ENCODE assay signal across 8 cellular contexts in the genomic region with DNA sequence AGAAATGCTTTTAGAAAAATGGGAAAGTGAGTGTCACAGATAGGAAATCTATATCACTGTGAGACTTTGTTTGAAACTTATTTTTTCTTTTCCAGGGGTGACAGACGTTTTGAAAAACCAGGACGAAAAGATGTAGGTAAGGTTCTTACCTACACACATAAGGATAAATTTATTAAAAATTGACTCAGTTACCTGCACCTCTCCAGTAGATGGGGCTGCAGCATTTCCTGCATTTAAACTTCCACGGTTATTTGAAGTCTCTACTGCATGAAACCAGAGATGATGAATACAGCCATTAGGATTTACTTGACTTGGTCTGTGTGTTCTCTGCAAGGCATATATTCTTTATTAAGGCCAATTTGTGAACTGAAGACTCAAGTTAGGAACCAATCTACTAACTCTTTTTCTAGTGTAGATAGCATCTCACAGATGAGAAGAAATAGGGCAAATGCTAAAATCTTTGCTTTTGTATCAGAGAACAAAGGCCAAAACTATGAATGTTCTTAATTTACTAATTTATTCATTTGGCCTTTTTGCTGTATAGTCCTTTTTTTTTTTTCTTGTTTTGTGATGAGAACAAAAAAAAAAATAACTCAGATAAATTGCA. TPM values are rescaled to one million over a fixed set of nuclear protein-coding genes. Genes with fewer than 3 reads are reported as not detected.
A peak's percentile ranks its signal among the peaks of the same experiment; 100 is the strongest.
DNase-seq lines count a peak whose midpoint lies in the region; ATAC-seq, FAIRE-seq and TF ChIP-seq lines count a peak whose summit lies in the region.

No MANE protein-coding gene starts in this region.

- H3K36me3 ChIP-seq in keratinocyte (ENCODE audit: control insufficient read depth in 2 of 2, extremely low read depth in 1 of 2, insufficient read depth in 2 of 2, low read length in 2 of 2), result peaks cover 7 to 10% of the 10 kb centered on the region in 2 experiments

- POLR2A ChIA-PET in AG04450 (lab: Yijun Ruan, JAX), result no interaction called here

- H3K27me3 ChIP-seq in AG04450 (ENCODE audit: control insufficient read depth, insufficient read depth, low read length), result no peaks in the 10 kb centered on the region
- no peaks in the 10 kb centered on the region for H3K27me3 ChIP-seq in keratinocyte (ENCODE audit: control insufficient read depth, extremely low read depth, insufficient read depth, low read length)

- no peak for ATAC-seq in HG03442 (IDR thresholded peaks at IDR 0.05; ENCODE audit: unreplicated experiment)

- H3K4me1 Mint-ChIP-seq in activated naive CD8-positive, alpha-beta T cell treated with anti-CD3 and anti-CD28 coated beads for 36 hours, result peaks cover 20% of the 10 kb centered on the region
- no peaks in the 10 kb centered on the region for H3K4me1 Mint-ChIP-seq in type B pancreatic cell (ENCODE audit: unreplicated experiment)

- no peak overlapping the region for H3K4me2 ChIP-seq in keratinocyte (ENCODE audit: control insufficient read depth, extremely low read depth, insufficient read depth, low read depth, low read length)

- H4K20me1 ChIP-seq in keratinocyte (ENCODE audit: control insufficient read depth, extremely low read depth, insufficient read depth, low read length), result no peaks in the 10 kb centered on the region

- H3K9me1 ChIP-seq in keratinocyte (ENCODE audit: control insufficient read depth, extremely low read depth, insufficient read depth, low read length), result no peaks in the 10 kb centered on the region

- H3K36me3 Mint-ChIP-seq in activated naive CD8-positive, alpha-beta T cell treated with anti-CD3 and anti-CD28 coated beads for 36 hours, result peaks cover 8% of the 10 kb centered on the region
- peaks cover 10% of the 10 kb centered on the region for H3K36me3 Mint-ChIP-seq in type B pancreatic cell

- TF ChIP-seq CTCF in AG04450 (IDR thresholded peaks at IDR 0.05; ENCODE audit: low read depth, low read length), result peak; percentile 62
- TF ChIP-seq CTCF in GM12865 (IDR thresholded peaks at IDR 0.05; ENCODE audit: insufficient read depth, low read depth, low read length, missing control alignments), result peak; percentile 52
- TF ChIP-seq CTCF in keratinocyte (optimal IDR thresholded peaks at IDR 0.05 in 1 of 3, IDR thresholded peaks at IDR 0.05 in 1 of 3, conservative IDR thresholded peaks at IDR 0.05 in 1 of 3; ENCODE audit: extremely low read depth in 1 of 3, insufficient read depth in 2 of 3, low read length in 3 of 3), result peak; percentile 15 to 61 (median 46)
- TF ChIP-seq CTCF in type B pancreatic cell (conservative IDR thresholded peaks at IDR 0.05), result peak; percentile 71

- no peaks in the 10 kb centered on the region for H3K27me3 Mint-ChIP-seq in activated naive CD8-positive, alpha-beta T cell treated with anti-CD3 and anti-CD28 coated beads for 36 hours
- no peaks in the 10 kb centered on the region for H3K27me3 Mint-ChIP-seq in type B pancreatic cell

- H3K9ac ChIP-seq in keratinocyte (ENCODE audit: control insufficient read depth, extremely low read depth, insufficient read depth, low read length), result no peak overlapping the region

- no peak overlapping the region for H3K27ac Mint-ChIP-seq in activated naive CD8-positive, alpha-beta T cell treated with anti-CD3 and anti-CD28 coated beads for 36 hours
- no peak overlapping the region for H3K27ac Mint-ChIP-seq in type B pancreatic cell

- no peaks in the 10 kb centered on the region for H3K4me1 ChIP-seq in keratinocyte (ENCODE audit: control insufficient read depth, extremely low read depth, insufficient read depth, low read length)

- no peak overlapping the region for H2AFZ ChIP-seq in keratinocyte (ENCODE audit: control insufficient read depth, low read length)

- CTCF ChIA-PET in AG04450 (lab: Charles Lee), result interaction anchor here (0.7 to 1.1 kb wide), 4 partner anchors 20 to 218 kb away, joined by 3 to 4 read pairs (median 3); no protein-coding TSS in a partner anchor

- no peak for DNase-seq in AG04450 (ENCODE audit: low read depth, low spot score)
- DNase-seq in GM12865 (ENCODE audit: low read depth), result peak; percentile 53
- DNase-seq in NCI-H2227 treated with DMSO at 0.1 percent for 48 hours (lab: John Stamatoyannopoulos, UW), result peak; percentile 67
- DNase-seq in activated naive CD8-positive, alpha-beta T cell treated with anti-CD3 and anti-CD28 coated beads for 36 hours, result peak; percentile 27
- DNase-seq in keratinocyte (ENCODE audit: low read depth, low spot score), result no peak
- no peak for DNase-seq in type B pancreatic cell (ENCODE audit: extremely low spot score, unreplicated experiment)
- no peak for DNase-seq in activated CD4-positive, CD25-positive, alpha-beta regulatory T cell (lab: John Stamatoyannopoulos, UW)

- no peak for FAIRE-seq in keratinocyte (lab: Jason Lieb, UNC)

- no peaks in the 10 kb centered on the region for H3K9me3 Mint-ChIP-seq in activated naive CD8-positive, alpha-beta T cell treated with anti-CD3 and anti-CD28 coated beads for 36 hours
- H3K9me3 Mint-ChIP-seq in type B pancreatic cell, result no peaks in the 10 kb centered on the region

- no peak overlapping the region for H3K27ac ChIP-seq in AG04450 (ENCODE audit: low read depth, low read length)
- H3K27ac ChIP-seq in keratinocyte (ENCODE audit: control insufficient read depth, insufficient read depth, low read length), result no peak overlapping the region

- H3K4me3 ChIP-seq in AG04450 (ENCODE audit: low read depth, low read length) (no peak overlapping the region), GM12865 (ENCODE audit: low read depth, low read length) (no peak overlapping the region), keratinocyte (ENCODE audit: control insufficient read depth in 2 of 3, extremely low read depth in 1 of 3, insufficient read depth in 2 of 3, low read depth in 1 of 3, low read length in 3 of 3) (no peak overlapping the region)

- H3K4me3 Mint-ChIP-seq in activated naive CD8-positive, alpha-beta T cell treated with anti-CD3 and anti-CD28 coated beads for 36 hours, result no peak overlapping the region
- no peak overlapping the region for H3K4me3 Mint-ChIP-seq in type B pancreatic cell

- H3K79me2 ChIP-seq in keratinocyte (ENCODE audit: control insufficient read depth, insufficient read depth, low read length), result no peaks in the 10 kb centered on the region

- dilution Hi-C loops in keratinocyte (cut with MboI; ENCODE audit: extremely low pct_ligation_motif_present, low sequenced_read_pairs), result no loop called here

- H3K9me3 ChIP-seq in AG04450 (ENCODE audit: control insufficient read depth, insufficient read depth, low read length) (no peaks in the 10 kb centered on the region), keratinocyte (ENCODE audit: control insufficient read depth, low read depth, low read length) (no peaks in the 10 kb centered on the region)

RNA-seq across cellular contexts. Expression of a gene that starts 15.0 kb away (rescaled TPM):
- polyA plus RNA-seq in AG04450 (2011; rRNA removed) (0.02 TPM in 1 of 2 replicates, not detected in the other), keratinocyte (not detected in 3 replicates)
- polyA minus RNA-seq in AG04450 (2011; rRNA and poly(A)+ RNA removed), result 0.51 TPM in 1 of 2 replicates, not detected in the other
- not detected for total RNA-seq in activated naive CD8-positive, alpha-beta T cell treated with anti-CD3 and anti-CD28 coated beads for 36 hours
- polyA plus RNA-seq in keratinocyte (2011; ENCODE audit: low read depth), result not detected
- polyA plus RNA-seq in keratinocyte (2011; cell fraction: cytosol; rRNA removed), result not detected in 2 replicates
- not detected in 2 replicates for polyA plus RNA-seq in keratinocyte (2011; cell fraction: nucleus; rRNA removed)
- 0.79 TPM in 1 of 2 replicates, not detected in the other for polyA plus RNA-seq in keratinocyte (2012; ENCODE audit: low replicate concordance)
- not detected in 3 replicates for polyA minus RNA-seq in keratinocyte
- not detected for polyA minus RNA-seq in keratinocyte (2011; cell fraction: cytosol; rRNA and poly(A)+ RNA removed)
- not detected in 2 replicates for polyA minus RNA-seq in keratinocyte (2011; cell fraction: nucleus; rRNA and poly(A)+ RNA removed)
- total RNA-seq in type B pancreatic cell (ENCODE audit: low replicate concordance), result 1.6 and 2.9 TPM in 2 replicates

Comparison
In these comparisons a context has a peak if more than half of its experiments do, and no peak if none do; other contexts are left out.
1. DNase-seq: peak in GM12865 (single experiment), NCI-H2227 treated with DMSO at 0.1 percent for 48 hours (single experiment) and activated naive CD8-positive, alpha-beta T cell treated with anti-CD3 and anti-CD28 coated beads for 36 hours (single experiment); none in AG04450 (single experiment), keratinocyte (single experiment), type B pancreatic cell (single experiment) and activated CD4-positive, CD25-positive, alpha-beta regulatory T cell (0 of 4).
2. Peak in every context shown above with its lines, with median percentiles within 50 percentile points of each other: CTCF ChIP-seq.